Comparison of ENCODE assay signal across 27 cellular contexts in genomic region chrX:20971250-20971649, GRCh38.
DNase-seq lines count a peak whose midpoint lies in the region; ATAC-seq, FAIRE-seq and TF ChIP-seq lines count a peak whose summit lies in the region.
"Had no signal": no experiment of that assay in that cellular context is flagged by ENCODE, and none has a peak within 500 bp of the region (broad histone marks: within the 10 kb centered on the region; RNA-seq: fewer than 3 reads in every experiment).

No MANE protein-coding gene starts in this region.

- H3K9me3 ChIP-seq in pancreas (no peaks in the 10 kb centered on the region), tibial nerve (no peaks in the 10 kb centered on the region)
- H3K9me3 ChIP-seq: BLaER1, SJCRH30 had no signal

- H3K4me3 ChIP-seq in pancreas (no peak overlapping the region), tibial nerve (no peak overlapping the region)
- H3K4me3 ChIP-seq: BLaER1, GM23248, PC-9, SJCRH30 had no signal

- TF ChIP-seq POLR2A in tibial nerve (IDR thresholded peaks at IDR 0.05): no peak

- DNase-seq in A172 (ENCODE audit: low spot score) (peak; percentile 24), M059J (ENCODE audit: low read depth) (peak; percentile 0), kidney tubule cell (ENCODE audit: low spot score) (peak; percentile 30), pancreas (no peak), kidney glomerular epithelial cell (lab: John Stamatoyannopoulos, UW) (no peak), tibial nerve (ENCODE audit: low spot score in 2 of 2) (no peak)
- no peak for DNase-seq in activated naive CD4-positive, alpha-beta T cell treated with anti-CD3 and anti-CD28 coated beads, Interleukin-2, amount 50 U/mL, for 16 hours
- DNase-seq: CD4-positive, CD25-positive, alpha-beta regulatory T cell; DMS153; DND-41; GM23248; H7; Karpas-422; MV-4-11; NCI-H1105; NCI-H1436 treated with DMSO at 0.1 percent for 48 hours; NCI-H187 treated with DMSO at 0.1 percent for 48 hours; NCI-H524 treated with DMSO at 0.1 percent for 48 hours; NCI-H82; NK-92 treated with Interleukin-12 subunit alpha and Interleukin-12 subunit beta, amount 100 ng/mL, for 24 hours; PC-9; SJCRH30 had no signal

- H3K27ac ChIP-seq in pancreas (no peak overlapping the region), tibial nerve (no peak overlapping the region)
- H3K27ac ChIP-seq: 22Rv1, BLaER1, GM23248, PC-9, SJCRH30 had no signal

- ATAC-seq in pancreas: no peak
- ATAC-seq: HepG2, Right ventricle myocardium inferior had no signal

- intact Hi-C loops in pancreas (cut with DNase I): no loop called here

- H3K4me1 ChIP-seq in pancreas (no peaks in the 10 kb centered on the region), tibial nerve (no peaks in the 10 kb centered on the region)
- H3K4me1 ChIP-seq: BLaER1 had no signal

- WGBS in pancreas, 2 donors: 61 to 70% methylated on average over 4 of the region's 4 CpGs
- WGBS in tibial nerve, 2 donors: 62% methylated on average over 4 of the region's 4 CpGs

- TF ChIP-seq CTCF in pancreas (IDR thresholded peaks at IDR 0.05) (no peak), tibial nerve (IDR thresholded peaks at IDR 0.05) (no peak)

- H3K36me3 ChIP-seq in pancreas: no peaks in the 10 kb centered on the region
- no peaks in the 10 kb centered on the region for H3K36me3 ChIP-seq in tibial nerve
- H3K36me3 ChIP-seq: BLaER1, SJCRH30 had no signal

- H3K27me3 ChIP-seq in pancreas (no peaks in the 10 kb centered on the region), tibial nerve (no peaks in the 10 kb centered on the region)
- H3K27me3 ChIP-seq: BLaER1, SJCRH30 had no signal

- no peak for TF ChIP-seq EP300 in tibial nerve (IDR thresholded peaks at IDR 0.05)

- peak; percentile 23 for FAIRE-seq in pancreas (lab: Jason Lieb, UNC)
- FAIRE-seq: GM18507, HepG2 had no signal

Comparison
In these comparisons a context has a peak if more than half of its experiments do, and no peak if none do; other contexts are left out.
1. DNase-seq: peak in A172 (single experiment), M059J (single experiment) and kidney tubule cell (single experiment); none in pancreas (0 of 6), kidney glomerular epithelial cell (single experiment), tibial nerve (0 of 2) and activated naive CD4-positive, alpha-beta T cell treated with anti-CD3 and anti-CD28 coated beads, Interleukin-2, amount 50 U/mL, for 16 hours (single experiment).